Comparison of ENCODE assay signal across 8 cellular contexts in the genomic region with DNA sequence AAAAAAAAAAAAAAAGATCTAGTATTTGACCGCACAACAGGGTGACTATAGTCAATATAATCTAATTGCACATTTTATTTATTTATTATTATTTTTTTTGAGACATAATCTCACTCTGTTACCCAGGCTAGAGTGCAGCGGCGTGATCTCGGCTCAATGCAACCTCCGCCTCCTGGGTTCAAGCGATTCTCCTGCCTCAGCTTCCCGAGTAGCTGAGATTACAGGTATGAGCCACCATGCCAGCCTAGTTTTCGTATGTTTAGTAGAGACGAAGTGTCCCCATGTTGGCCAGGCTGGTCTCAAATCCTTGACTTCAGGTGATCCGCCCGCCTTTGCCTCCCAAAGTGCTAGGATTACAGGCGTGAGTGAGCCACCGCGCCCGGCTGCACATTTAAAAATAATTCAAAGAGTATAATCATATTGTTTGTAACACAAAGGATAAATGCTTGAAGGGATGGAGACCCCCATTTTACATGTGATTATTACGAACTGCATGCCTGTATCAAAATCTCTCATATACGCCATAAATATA. TPM values are rescaled to one million over a fixed set of nuclear protein-coding genes. Genes with fewer than 3 reads are reported as not detected.
DNase-seq lines count a peak whose midpoint lies in the region; ATAC-seq and TF ChIP-seq lines count a peak whose summit lies in the region.

No MANE protein-coding gene starts in this region.

- intact Hi-C loops in cardiac septum (cut with DNase I): loop anchor here (10.0 kb wide), 3 partner anchors 72 to 222 kb away; partner anchors contain the start of genes GLYR1, ROGDI, SEC14L5 and UBN1

- peaks cover 6% of the 10 kb centered on the region for H3K27me3 Mint-ChIP-seq in memory B cell

- DNase-seq in cardiac muscle cell (ENCODE audit: low read depth in 1 of 2, low spot score in 1 of 2) (no peak), cardiac septum (ENCODE audit: low spot score) (no peak), astrocyte of the spinal cord (ENCODE audit: low read depth, low spot score) (no peak), memory B cell (ENCODE audit: low spot score in 2 of 2) (no peak), dermis blood vessel endothelial cell (no peak), HuH-7 (ENCODE audit: low spot score) (no peak), NCI-H1092 treated with DMSO at 0.1 percent for 48 hours (lab: John Stamatoyannopoulos, UW) (no peak)

- peaks cover 6% of the 10 kb centered on the region for H3K36me3 Mint-ChIP-seq in memory B cell

- H3K27me3 ChIP-seq in cardiac muscle cell: no peaks in the 10 kb centered on the region

- in situ Hi-C loops in astrocyte of the spinal cord (cut with HindIII; ENCODE audit: low sequenced_read_pairs): no loop called here

- H3K36me3 ChIP-seq in cardiac muscle cell (peaks cover 2% of the 10 kb centered on the region), urinary bladder (ENCODE audit: insufficient read depth) (no peaks in the 10 kb centered on the region)

- peak overlapping the region; percentile 94 for H3K4me3 Mint-ChIP-seq in memory B cell

- no peak for TF ChIP-seq CTCF in cardiac muscle cell (IDR thresholded peaks at IDR 0.05; ENCODE audit: low read depth, low read length)
- TF ChIP-seq CTCF in astrocyte of the spinal cord (IDR thresholded peaks at IDR 0.05; ENCODE audit: low read depth, low read length): no peak

- ATAC-seq in memory B cell (ENCODE audit: low read depth): no peak

- H3K4me3 ChIP-seq in cardiac muscle cell (peak overlapping the region; percentile 70), astrocyte of the spinal cord (ENCODE audit: low read depth, low read length) (peak overlapping the region; percentile 88), urinary bladder (ENCODE audit: low read depth, low read length) (peak overlapping the region; percentile 98)

- H3K9me3 Mint-ChIP-seq in memory B cell: no peaks in the 10 kb centered on the region

- WGBS in urinary bladder: 25% methylated on average over 17 of the region's 17 CpGs

- H3K4me1 ChIP-seq in cardiac muscle cell (ENCODE audit: low read depth) (no peaks in the 10 kb centered on the region), urinary bladder (ENCODE audit: insufficient read depth) (no peaks in the 10 kb centered on the region)

- H3K9me3 ChIP-seq in cardiac muscle cell (ENCODE audit: low read depth): no peaks in the 10 kb centered on the region

- H3K27ac ChIP-seq in cardiac muscle cell (no peak overlapping the region), urinary bladder (ENCODE audit: low read depth) (no peak overlapping the region)

- H3K27ac Mint-ChIP-seq in memory B cell: no peak overlapping the region

- peaks cover 10% of the 10 kb centered on the region for H3K4me1 Mint-ChIP-seq in memory B cell

RNA-seq across cellular contexts. Expression of gene ANKS3, which starts 0.8 kb away (rescaled TPM):
- total RNA-seq in cardiac muscle cell (38.7 and 40.3 TPM in 2 replicates), cardiac septum (9.9 TPM), urinary bladder (22.1 TPM), dermis blood vessel endothelial cell (14.8 and 29.3 TPM in 2 replicates)
- polyA plus RNA-seq in cardiac muscle cell (35.2 and 37.6 TPM in 2 replicates), urinary bladder (21.6 TPM)

RNA-seq across cellular contexts. Expression of gene DNAAF8, which starts 1.1 kb away (rescaled TPM):
- 0.77 and 1.2 TPM in 2 replicates for total RNA-seq in cardiac muscle cell
- 0.07 and 1.2 TPM in 2 replicates for polyA plus RNA-seq in cardiac muscle cell
- total RNA-seq in cardiac septum: 0.65 TPM
- 1.3 TPM for total RNA-seq in urinary bladder
- 1.3 TPM for polyA plus RNA-seq in urinary bladder
- total RNA-seq in dermis blood vessel endothelial cell: 0.70 and 1.7 TPM in 2 replicates

RNA-seq across cellular contexts. Expression of gene ZNF500, which starts 33.7 kb away (rescaled TPM):
- total RNA-seq in cardiac muscle cell (20.4 and 32.7 TPM in 2 replicates), cardiac septum (7.2 TPM), urinary bladder (9.9 TPM), dermis blood vessel endothelial cell (9.7 and 10.9 TPM in 2 replicates)
- polyA plus RNA-seq in cardiac muscle cell (17.0 and 23.8 TPM in 2 replicates), urinary bladder (14.4 TPM)

RNA-seq across cellular contexts. Expression of gene NUDT16L1, which starts 39.9 kb away (rescaled TPM):
- total RNA-seq in cardiac muscle cell (84.4 and 139 TPM in 2 replicates), cardiac septum (43.7 TPM), urinary bladder (17.0 TPM), dermis blood vessel endothelial cell (34.4 and 39.0 TPM in 2 replicates)
- polyA plus RNA-seq in cardiac muscle cell (141 and 157 TPM in 2 replicates), urinary bladder (38.4 TPM)

RNA-seq across cellular contexts. Expression of gene SEPTIN12, which starts 54.9 kb away (rescaled TPM):
- total RNA-seq in cardiac muscle cell (1.7 and 2.9 TPM in 2 replicates), cardiac septum (not detected), urinary bladder (not detected), dermis blood vessel endothelial cell (not detected in 2 replicates)
- polyA plus RNA-seq in cardiac muscle cell (2.2 and 7.3 TPM in 2 replicates), urinary bladder (not detected)
